ENCODE assay signal across 23 cellular contexts in genomic region chr5:92841604-92842155, GRCh38.
DNase-seq lines count a peak whose midpoint lies in the region; ATAC-seq, FAIRE-seq and TF ChIP-seq lines count a peak whose summit lies in the region.
"Had no signal": no experiment of that assay in that cellular context is flagged by ENCODE, and none has a peak within 500 bp of the region (broad histone marks: within the 10 kb centered on the region; RNA-seq: fewer than 3 reads in every experiment).

No MANE protein-coding gene starts in this region.

- 89% methylated on average over 5 of the region's 5 CpGs for WGBS in A549 (ENCODE audit: missing lambda C conversion rate)
- 36% methylated on average over 5 of the region's 5 CpGs for WGBS in GM12878 (ENCODE audit: insufficient coverage, insufficient replicate concordance, low lambda C conversion rate, missing lambda C conversion rate)
- 71 to 82% methylated on average over 5 of the region's 5 CpGs for WGBS in aorta, 2 donors

- no peaks in the 10 kb centered on the region for H3K79me2 ChIP-seq in GM12878 (ENCODE audit: control insufficient read depth, insufficient read depth, low read length)

- no peak overlapping the region for H2AFZ ChIP-seq in GM12878 (ENCODE audit: control insufficient read depth, low read depth, low read length)

- H3K27me3 ChIP-seq in GM12878 (replicated peaks in 1 of 2; ENCODE audit: control insufficient read depth in 2 of 2, insufficient read depth in 2 of 2, low read length in 1 of 2) (no peaks in the 10 kb centered on the region), aorta (ENCODE audit: control insufficient read depth in 1 of 2, insufficient read depth in 2 of 2, low read length in 1 of 2) (no peaks in the 10 kb centered on the region)

- no peak for TF ChIP-seq EP300 in A549 (IDR thresholded peaks at IDR 0.05)
- no peak for TF ChIP-seq EP300 in GM12878 (IDR thresholded peaks at IDR 0.05; ENCODE audit: borderline replicate concordance in 1 of 2, control insufficient read depth in 1 of 2, low read depth in 2 of 2, low read length in 2 of 2)

- H3K4me2 ChIP-seq in A549, result no peak overlapping the region
- no peak overlapping the region for H3K4me2 ChIP-seq in GM12878 (ENCODE audit: control insufficient read depth, insufficient read depth)

- H3K4me1 ChIP-seq in A549 (peaks cover 10% of the 10 kb centered on the region; the same call in 1 of the 3 replicates), GM12878 (ENCODE audit: control insufficient read depth, insufficient read depth, low read length) (no peaks in the 10 kb centered on the region), aorta (ENCODE audit: control insufficient read depth in 1 of 2, insufficient read depth in 2 of 2, low read length in 2 of 2) (no peaks in the 10 kb centered on the region)
- H3K4me1 ChIP-seq: Caco-2 had no signal

- CTCF ChIA-PET in A549 (lab: Yijun Ruan, JAX) (no interaction called here), GM12878 (lab: Yijun Ruan, JAX) (no interaction called here)

- H3K4me3 ChIP-seq in A549, result no peak overlapping the region
- H3K4me3 ChIP-seq in GM12878, result no peak overlapping the region
- H3K4me3 ChIP-seq in aorta (ENCODE audit: low read length in 2 of 2), result no peak overlapping the region

- H3K36me3 ChIP-seq in GM12878 (ENCODE audit: control insufficient read depth in 2 of 2, insufficient read depth in 2 of 2, low read length in 1 of 2) (no peaks in the 10 kb centered on the region), aorta (ENCODE audit: control insufficient read depth in 1 of 2, insufficient read depth in 2 of 2, low read length in 1 of 2) (no peaks in the 10 kb centered on the region)

- SMC1A ChIA-PET in GM12878 (lab: Charles Lee; ENCODE audit: uncharacterized antibody, unreplicated experiment), result no interaction called here

- RAD21 ChIA-PET in GM12878 (lab: Charles Lee; ENCODE audit: unreplicated experiment), result no interaction called here

- TF ChIP-seq CTCF in A549 (IDR thresholded peaks at IDR 0.05), result no peak
- TF ChIP-seq CTCF in GM12878 (IDR thresholded peaks at IDR 0.05 in 2 of 3, conservative IDR thresholded peaks at IDR 0.05 in 1 of 3; ENCODE audit: control insufficient read depth in 2 of 3, extremely low read depth in 1 of 3, insufficient read depth in 1 of 3, low read depth in 3 of 3, low read length in 3 of 3), result no peak

- peak; percentile 28 for FAIRE-seq in A549 (lab: Jason Lieb, UNC)
- peak; percentile 23 for FAIRE-seq in GM19239 (lab: Jason Lieb, UNC)
- FAIRE-seq in GM12878 (lab: Jason Lieb, UNC), result no peak
- FAIRE-seq: GM12891, RCC 7860 had no signal

- DNase-seq in A549 (ENCODE audit: low read depth in 1 of 2, low spot score in 1 of 2) (no peak), GM19239 (ENCODE audit: insufficient read length, low spot score) (no peak), GM12878 (ENCODE audit: low read depth, low spot score) (no peak), kidney glomerular epithelial cell (lab: John Stamatoyannopoulos, UW) (peak; percentile 27), hepatic stellate cell (ENCODE audit: low spot score) (no peak), aorta (no peak), cerebellar nuclear complex (lab: John Stamatoyannopoulos, UW) (no peak)
- no peak for DNase-seq in stimulated activated CD4-positive, alpha-beta T cell treated with anti-CD3 and anti-CD28 coated beads, Interleukin-2, amount 100 ng/mL, for 24 hours
- DNase-seq: 8988T; Caco-2; CD4-positive, alpha-beta T cell; EL; HCEC 1CT; MM.1S; NCI-H1092; NCI-H1436 treated with DMSO at 0.1 percent for 48 hours; NCI-H2029; NCI-H2171 treated with DMSO at 0.1 percent for 48 hours; NCI-H446 treated with DMSO at 0.1 percent for 48 hours; NCI-H69 had no signal

- H3K27ac ChIP-seq in A549 (no peak overlapping the region), GM12878 (ENCODE audit: control insufficient read depth, insufficient read depth) (no peak overlapping the region), aorta (ENCODE audit: low read depth in 1 of 2, low read length in 2 of 2) (no peak overlapping the region)

- TF ChIP-seq RAD21 in A549 (conservative IDR thresholded peaks at IDR 0.05 in 1 of 2, IDR thresholded peaks at IDR 0.05 in 1 of 2) (no peak), GM12878 (IDR thresholded peaks at IDR 0.05; ENCODE audit: insufficient read depth, low read depth, low read length) (no peak)

- ATAC-seq in A549 (no peak), GM12878 (peak; percentile 28; the same call in 1 of the 3 replicates), aorta (ENCODE audit: low FRiP score) (no peak)
- ATAC-seq: Right ventricle myocardium inferior had no signal

- no peak overlapping the region for H3K9ac ChIP-seq in GM12878 (ENCODE audit: control insufficient read depth, insufficient read depth, low read length)

- H4K20me1 ChIP-seq in GM12878 (ENCODE audit: control insufficient read depth, insufficient read depth), result no peaks in the 10 kb centered on the region

- no peak for TF ChIP-seq POLR2A in A549 (IDR thresholded peaks at IDR 0.05; ENCODE audit: low read length)
- no peak for TF ChIP-seq POLR2A in GM12878 (IDR thresholded peaks at IDR 0.05; ENCODE audit: low read depth, low read length)

- no TSS peak for BruUV-seq in GM12878 (replicated peaks; lab: Mats Ljungman, UMichigan)

- POLR2A ChIA-PET in A549 (lab: Yijun Ruan, JAX) (no interaction called here), GM12878 (lab: Charles Lee) (no interaction called here)

- intact Hi-C loops in GM12878 (cut with micrococcal nuclease; ENCODE audit: unreplicated experiment), result no loop called here
- intact Hi-C loops in aorta (cut with DNase I), result no loop called here

- in situ Hi-C loops in GM12878 (cut with MboI), result no loop called here

- H3K9me3 ChIP-seq in A549, result no peaks in the 10 kb centered on the region
- H3K9me3 ChIP-seq in GM12878 (replicated peaks; ENCODE audit: control insufficient read depth, insufficient read depth, low read length), result no peaks in the 10 kb centered on the region
- H3K9me3 ChIP-seq in aorta (ENCODE audit: control insufficient read depth, low read length), result no peaks in the 10 kb centered on the region
- H3K9me3 ChIP-seq: Caco-2 had no signal

TF ChIP-seq in A549, 52 proteins besides CTCF, POLR2A, EP300 and RAD21 (continues in another document):
- TF ChIP-seq ZSCAN20 (CRISPR knock-in tag; IDR thresholded peaks at IDR 0.05) (no peak), CHD4 (IDR thresholded peaks at IDR 0.05; ENCODE audit: borderline replicate concordance) (no peak), NR3C1 (IDR thresholded peaks at IDR 0.05) (no peak), RCOR1 (IDR thresholded peaks at IDR 0.05; ENCODE audit: low read depth, low read length) (no peak), MAX (IDR thresholded peaks at IDR 0.05) (no peak), MAZ (IDR thresholded peaks at IDR 0.05; ENCODE audit: borderline replicate concordance, low read depth, low read length) (no peak), JUN (IDR thresholded peaks at IDR 0.05) (no peak), HOXB13 (CRISPR knock-in tag; IDR thresholded peaks at IDR 0.05; ENCODE audit: low read depth) (no peak), KDM1A (IDR thresholded peaks at IDR 0.05; ENCODE audit: low read depth) (no peak)
- TF ChIP-seq, protein P1, sequence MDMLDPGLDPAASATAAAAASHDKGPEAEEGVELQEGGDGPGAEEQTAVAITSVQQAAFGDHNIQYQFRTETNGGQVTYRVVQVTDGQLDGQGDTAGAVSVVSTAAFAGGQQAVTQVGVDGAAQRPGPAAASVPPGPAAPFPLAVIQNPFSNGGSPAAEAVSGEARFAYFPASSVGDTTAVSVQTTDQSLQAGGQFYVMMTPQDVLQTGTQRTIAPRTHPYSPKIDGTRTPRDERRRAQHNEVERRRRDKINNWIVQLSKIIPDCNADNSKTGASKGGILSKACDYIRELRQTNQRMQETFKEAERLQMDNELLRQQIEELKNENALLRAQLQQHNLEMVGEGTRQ (IDR thresholded peaks at IDR 0.05), result no peak
- TF ChIP-seq, protein P2, sequence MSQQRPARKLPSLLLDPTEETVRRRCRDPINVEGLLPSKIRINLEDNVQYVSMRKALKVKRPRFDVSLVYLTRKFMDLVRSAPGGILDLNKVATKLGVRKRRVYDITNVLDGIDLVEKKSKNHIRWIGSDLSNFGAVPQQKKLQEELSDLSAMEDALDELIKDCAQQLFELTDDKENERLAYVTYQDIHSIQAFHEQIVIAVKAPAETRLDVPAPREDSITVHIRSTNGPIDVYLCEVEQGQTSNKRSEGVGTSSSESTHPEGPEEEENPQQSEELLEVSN (IDR thresholded peaks at IDR 0.05; ENCODE audit: borderline replicate concordance, low read depth), result no peak

TF ChIP-seq in GM12878, 131 proteins besides CTCF, POLR2A, EP300 and RAD21 (continues in another document):
- TF ChIP-seq GABPA (IDR thresholded peaks at IDR 0.05; ENCODE audit: low read depth) (no peak), NFYA (IDR thresholded peaks at IDR 0.05; ENCODE audit: borderline replicate concordance, low read depth, low read length) (no peak), FOS (IDR thresholded peaks at IDR 0.05; ENCODE audit: borderline replicate concordance, extremely low read depth, insufficient read length) (no peak), PRDM15 (CRISPR knock-in tag; IDR thresholded peaks at IDR 0.05) (no peak)
